Comparison of ENCODE assay signal across 29 cellular contexts in the genomic region with DNA sequence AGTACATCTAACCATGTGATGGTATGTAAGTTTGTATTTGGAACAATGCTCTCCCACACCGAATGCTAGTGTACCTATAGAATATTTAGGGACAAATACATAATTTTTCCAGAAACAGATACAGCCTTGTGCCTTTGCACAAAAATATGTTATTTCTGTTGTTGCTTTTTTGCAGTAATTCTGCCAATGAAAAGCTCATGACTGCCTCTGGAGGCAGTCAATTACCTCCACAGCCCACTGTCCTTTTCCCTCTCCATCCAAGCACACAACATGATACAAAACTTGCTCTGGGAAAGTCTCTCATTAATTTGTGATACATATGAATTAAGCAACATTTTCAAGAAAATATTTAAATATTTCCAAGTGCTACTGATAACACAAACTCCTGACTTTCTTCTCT. TPM values are rescaled to one million over a fixed set of nuclear protein-coding genes. Genes with fewer than 3 reads are reported as not detected.
DNase-seq lines count a peak whose midpoint lies in the region; ATAC-seq, FAIRE-seq and TF ChIP-seq lines count a peak whose summit lies in the region.
"Had no signal": no experiment of that assay in that cellular context is flagged by ENCODE, and none has a peak within 500 bp of the region (broad histone marks: within the 10 kb centered on the region; RNA-seq: fewer than 3 reads in every experiment).

No MANE protein-coding gene starts in this region.

- peak; percentile 9 for TF ChIP-seq CTCF in DND-41 (IDR thresholded peaks at IDR 0.05; ENCODE audit: borderline replicate concordance, extremely low read depth, low read length, poor library complexity, severe bottlenecking)
- TF ChIP-seq CTCF in OCI-LY7 (conservative IDR thresholded peaks at IDR 0.05; ENCODE audit: low read length): 0 out of 2 replicates have a peak, but pooled peaks have one; percentile 29
- TF ChIP-seq CTCF in K562 (IDR thresholded peaks at IDR 0.05 in 2 of 3, conservative IDR thresholded peaks at IDR 0.05 in 1 of 3; ENCODE audit: insufficient read depth in 2 of 3, low read depth in 1 of 3, low read length in 3 of 3): peak; percentile 5 to 23 (median 16); a peak in 2 of 6 replicates
- no peak for TF ChIP-seq CTCF in WERI-Rb-1 (IDR thresholded peaks at IDR 0.05; ENCODE audit: low read depth, low read length)

- no peak overlapping the region for H3K18ac ChIP-seq in mesendoderm (ENCODE audit: low read length)

- POLR2A ChIA-PET in OCI-LY7 (lab: Charles Lee) (no interaction called here), K562 (lab: Yijun Ruan, JAX) (interaction anchor here (1.3 kb wide), 1 partner anchor 9 kb away, joined by 3 read pairs; no protein-coding TSS in a partner anchor)

- H2BK120ac ChIP-seq in mesendoderm (ENCODE audit: low read depth, low read length): no peak overlapping the region

- ATAC-seq in DND-41 (ENCODE audit: insufficient read depth, low read depth): no peak
- no peak for ATAC-seq in K562
- ATAC-seq in GM18502 (IDR thresholded peaks at IDR 0.05; ENCODE audit: poor library complexity, unreplicated experiment): no peak
- ATAC-seq: HepG2 had no signal

- no peak for TF ChIP-seq EP300 in K562 (IDR thresholded peaks at IDR 0.05; ENCODE audit: low read length)

- WGBS in K562 (ENCODE audit: insufficient coverage, low coverage, missing lambda C conversion rate): 71% methylated on average over 1 of the region's 1 CpG
- no CpG with 5 or more reads among the region's 1 CpG for WGBS in mesendoderm (ENCODE audit: extremely low coverage, insufficient coverage, low lambda C conversion rate)

- H3K9me2 ChIP-seq in OCI-LY7 (ENCODE audit: insufficient read depth, low read length): no peaks in the 10 kb centered on the region

- H3K27me3 ChIP-seq in DND-41 (ENCODE audit: insufficient read depth, low read length, poor library complexity): peaks cover 6% of the 10 kb centered on the region
- H3K27me3 ChIP-seq in K562 (ENCODE audit: control insufficient read depth in 2 of 2, insufficient read depth in 2 of 2, low read length in 2 of 2): no peaks in the 10 kb centered on the region
- H3K27me3 ChIP-seq in mesendoderm (ENCODE audit: insufficient read depth, low read length, poor library complexity): no peaks in the 10 kb centered on the region
- peaks cover 55% of the 10 kb centered on the region for H3K27me3 ChIP-seq in WERI-Rb-1 (ENCODE audit: insufficient read depth, low read depth, severe bottlenecking)
- H3K27me3 ChIP-seq: BLaER1, Peyer's patch had no signal

- H3K4me3 ChIP-seq in DND-41 (ENCODE audit: low read depth in 1 of 2, low read length in 2 of 2) (no peak overlapping the region), OCI-LY7 (ENCODE audit: low read depth, low read length, poor library complexity, severe bottlenecking) (no peak overlapping the region), K562 (no peak overlapping the region), mesendoderm (ENCODE audit: low read length) (no peak overlapping the region), WERI-Rb-1 (ENCODE audit: low read depth, low read length) (no peak overlapping the region)
- H3K4me3 ChIP-seq: BLaER1, Peyer's patch, SK-N-MC had no signal

- H3K4me1 ChIP-seq in DND-41 (ENCODE audit: insufficient read depth, low read length): no peaks in the 10 kb centered on the region
- no peaks in the 10 kb centered on the region for H3K4me1 ChIP-seq in OCI-LY7 (ENCODE audit: insufficient read depth, low read length, poor library complexity, severe bottlenecking)
- H3K4me1 ChIP-seq in K562 (replicated peaks in 1 of 2; ENCODE audit: control insufficient read depth in 2 of 2, insufficient read depth in 2 of 2, low read length in 2 of 2): no peaks in the 10 kb centered on the region; a peak in 1 of 5 replicates
- H3K4me1 ChIP-seq in mesendoderm (ENCODE audit: control insufficient read depth, low read depth, low read length): no peaks in the 10 kb centered on the region
- H3K4me1 ChIP-seq: BLaER1, Peyer's patch had no signal

- DNase-seq in DND-41: no peak
- DNase-seq in OCI-LY7 (ENCODE audit: low spot score): no peak
- no peak for DNase-seq in K562 (ENCODE audit: extremely low read depth in 1 of 4, low spot score in 3 of 4)
- DNase-seq in mesendoderm: peak; percentile 11
- no peak for DNase-seq in GDM1 (lab: John Stamatoyannopoulos, UW)
- DNase-seq in WERI-Rb-1: no peak
- DNase-seq: CD4-positive, alpha-beta T cell; H7; HFFc6; Kasumi-1; NCI-H1105; NCI-H1436 treated with DMSO at 0.1 percent for 48 hours; NCI-H187 treated with DMSO at 0.1 percent for 48 hours; NCI-H446; NCI-H524 treated with DMSO at 0.1 percent for 48 hours; NCI-H82; Peyer's patch; SHP77 treated with DMSO at 0.1 percent for 48 hours; SW 1271 had no signal

- no peak overlapping the region for H3K4me2 ChIP-seq in DND-41 (ENCODE audit: insufficient read depth, low read length)
- no peak overlapping the region for H3K4me2 ChIP-seq in OCI-LY7 (ENCODE audit: low read length)
- H3K4me2 ChIP-seq in K562 (ENCODE audit: insufficient read depth, low read length): no peak overlapping the region
- no peak overlapping the region for H3K4me2 ChIP-seq in mesendoderm (ENCODE audit: low read length)
- H3K4me2 ChIP-seq: BLaER1 had no signal

- CTCF ChIA-PET in OCI-LY7 (lab: Charles Lee; ENCODE audit: unreplicated experiment): no interaction called here
- CTCF ChIA-PET in K562 (lab: Yijun Ruan, JAX; ENCODE audit: low intra/inter-chr PET ratio): no interaction called here

- no peak overlapping the region for H4K8ac ChIP-seq in mesendoderm (ENCODE audit: low read depth, low read length)

- H2AK5ac ChIP-seq in mesendoderm (ENCODE audit: low read length): no peak overlapping the region

- no peaks in the 10 kb centered on the region for H3K36me3 ChIP-seq in DND-41 (ENCODE audit: insufficient read depth, low read length)
- no peaks in the 10 kb centered on the region for H3K36me3 ChIP-seq in OCI-LY7 (ENCODE audit: insufficient read depth, low read length)
- H3K36me3 ChIP-seq in K562 (ENCODE audit: control insufficient read depth, insufficient read depth, low read length): peaks cover 95% of the 10 kb centered on the region
- H3K36me3 ChIP-seq in mesendoderm (ENCODE audit: control insufficient read depth, insufficient read depth, low read length): no peaks in the 10 kb centered on the region
- H3K36me3 ChIP-seq in WERI-Rb-1: no peaks in the 10 kb centered on the region
- H3K36me3 ChIP-seq: BLaER1, Peyer's patch had no signal

- H3K79me1 ChIP-seq in mesendoderm (ENCODE audit: low read length): no peaks in the 10 kb centered on the region

- BruUV-seq in OCI-LY7 (replicated peaks; lab: Mats Ljungman, UMichigan) (no TSS peak), K562 (replicated peaks; lab: Mats Ljungman, UMichigan) (no TSS peak)

- in situ Hi-C loops in K562 (cut with MboI): no loop called here

- H3K9me3 ChIP-seq in DND-41 (ENCODE audit: insufficient read depth, low read length, severe bottlenecking): no peaks in the 10 kb centered on the region
- H3K9me3 ChIP-seq in OCI-LY7 (ENCODE audit: low read length): no peaks in the 10 kb centered on the region
- H3K9me3 ChIP-seq in K562 (replicated peaks; ENCODE audit: control insufficient read depth, insufficient read depth, low read depth, low read length): no peaks in the 10 kb centered on the region
- H3K9me3 ChIP-seq in WERI-Rb-1 (ENCODE audit: severe bottlenecking): peaks cover 3% of the 10 kb centered on the region
- H3K9me3 ChIP-seq: BLaER1, Peyer's patch had no signal

- no peak overlapping the region for H3K27ac ChIP-seq in DND-41 (ENCODE audit: low read length)
- no peak overlapping the region for H3K27ac ChIP-seq in OCI-LY7 (ENCODE audit: low read depth, low read length, poor library complexity, severe bottlenecking)
- no peak overlapping the region for H3K27ac ChIP-seq in K562 (ENCODE audit: extremely low read depth, low read depth, low read length)
- no peak overlapping the region for H3K27ac ChIP-seq in mesendoderm (ENCODE audit: low read depth, low read length)
- H3K27ac ChIP-seq in WERI-Rb-1: no peak overlapping the region
- H3K27ac ChIP-seq: BLaER1, Peyer's patch, SK-N-MC had no signal

- H2BK15ac ChIP-seq in mesendoderm (replicated peaks; ENCODE audit: low read depth): no peak overlapping the region

- FAIRE-seq in K562 (lab: Jason Lieb, UNC): no peak
- FAIRE-seq: D721Med, GM18507, HepG2 had no signal

- no peak overlapping the region for H3K4ac ChIP-seq in mesendoderm (ENCODE audit: low read depth, low read length)

- no peak overlapping the region for H3K23ac ChIP-seq in mesendoderm (ENCODE audit: low read length)

- peak in 1 of 2 experiments; percentile 2; a peak in 1 of 4 replicates for TF ChIP-seq RAD21 in K562 (CRISPR knock-in tag; conservative IDR thresholded peaks at IDR 0.05 in 1 of 2, IDR thresholded peaks at IDR 0.05 in 1 of 2)

- H3K56ac ChIP-seq in mesendoderm (ENCODE audit: low read length): no peak overlapping the region

- H3K79me2 ChIP-seq in DND-41 (ENCODE audit: insufficient read depth, low read length) (no peaks in the 10 kb centered on the region), OCI-LY7 (ENCODE audit: insufficient read depth, low read depth, low read length) (no peaks in the 10 kb centered on the region), K562 (ENCODE audit: control insufficient read depth, insufficient read depth, low read length) (peaks cover 94% of the 10 kb centered on the region), mesendoderm (ENCODE audit: control insufficient read depth, insufficient read depth, low read length) (no peaks in the 10 kb centered on the region)

- H3K9ac ChIP-seq in DND-41 (ENCODE audit: low read depth, low read length) (no peak overlapping the region), K562 (ENCODE audit: insufficient read depth in 1 of 2, low read depth in 2 of 2, low read length in 2 of 2) (no peak overlapping the region), mesendoderm (ENCODE audit: low read length) (no peak overlapping the region)
- H3K9ac ChIP-seq: BLaER1 had no signal

- intact Hi-C loops in OCI-LY7 (cut with micrococcal nuclease; ENCODE audit: unreplicated experiment): no loop called here
- intact Hi-C loops in K562 (cut with micrococcal nuclease): no loop called here

- no peak overlapping the region for H2BK5ac ChIP-seq in mesendoderm (ENCODE audit: low read length)

- H4K20me1 ChIP-seq in DND-41 (ENCODE audit: insufficient read depth, low read length) (no peaks in the 10 kb centered on the region), OCI-LY7 (ENCODE audit: insufficient read depth, low read length) (no peaks in the 10 kb centered on the region), K562 (replicated peaks; ENCODE audit: control insufficient read depth, insufficient read depth, low read length) (peaks cover 4% of the 10 kb centered on the region)
- H4K20me1 ChIP-seq: BLaER1 had no signal

- no peak overlapping the region for H4K5ac ChIP-seq in mesendoderm (ENCODE audit: low read length)

- H2AFZ ChIP-seq in DND-41 (ENCODE audit: low read depth, low read length) (no peak overlapping the region), OCI-LY7 (ENCODE audit: low read length) (no peak overlapping the region), K562 (ENCODE audit: low read depth, low read length) (no peak overlapping the region)

- no peak for TF ChIP-seq POLR2A in K562 (conservative IDR thresholded peaks at IDR 0.05)

- no peaks in the 10 kb centered on the region for H3K9me1 ChIP-seq in K562 (ENCODE audit: control insufficient read depth, insufficient read depth, low read length)

RNA-seq across cellular contexts. Expression of gene OR51I2, which starts 3.6 kb away (rescaled TPM):
- total RNA-seq in OCI-LY7 (2014; rRNA removed; shearing (Covaris generic)): not detected in 2 replicates
- total RNA-seq in OCI-LY7 (2022) (not detected in 2 replicates), K562 (2014; rRNA removed) (not detected in 2 replicates), K562 (2014; rRNA removed; fragmentation: Illumina TruSeq; extraction: Trizol) (not detected in 2 replicates), K562 (2015; rRNA removed; fragmentation: Illumina TruSeq; extraction: Trizol) (not detected in 2 replicates), K562 (2021) (not detected in 2 replicates)
- total RNA-seq in K562 (2011; cell fraction: chromatin; rRNA removed; ENCODE audit: low replicate concordance): 0.21 and 0.77 TPM in 2 replicates
- total RNA-seq in K562 (2011; cell fraction: nucleolus; rRNA removed): not detected in 2 replicates
- 0.37 and 0.69 TPM in 2 replicates for total RNA-seq in K562 (2011; cell fraction: nucleoplasm; rRNA removed)
- polyA plus RNA-seq in K562 (2011; rRNA removed) (not detected in 2 replicates), K562 (2014; fragmentation: Illumina TruSeq; extraction: Trizol) (not detected in 2 replicates), K562 (2014; fragmentation: Nextera tagmentation; extraction: Ambion mirVana) (under 1 TPM; 0.06 to 0.61 TPM), K562 (2014; rRNA removed) (0.07 TPM in 1 of 2 replicates, not detected in the other)
- not detected in 2 replicates for polyA plus RNA-seq in K562 (2011; cell fraction: cytosol; rRNA removed)
- polyA plus RNA-seq in K562 (2011; cell fraction: nucleus; rRNA removed): not detected in 2 replicates
- 0.22 and 0.44 TPM in 2 replicates for polyA plus RNA-seq in K562 (2012)
- polyA minus RNA-seq in K562 (2011; rRNA and poly(A)+ RNA removed): 0.24 TPM in 1 of 2 replicates, not detected in the other
- not detected in 2 replicates for polyA minus RNA-seq in K562 (2011; cell fraction: cytosol; rRNA and poly(A)+ RNA removed)
- 0.13 and 0.22 TPM in 2 replicates for polyA minus RNA-seq in K562 (2011; cell fraction: nucleus; rRNA and poly(A)+ RNA removed)
- not detected for polyA plus RNA-seq in mesendoderm (2013, experiment 1 of 2)
- polyA plus RNA-seq in mesendoderm (2013, experiment 2 of 2): not detected
- total RNA-seq: A172; CD4-positive, alpha-beta T cell; H7; HepG2; HFFc6; M059J; Peyer's patch had no signal
- polyA plus RNA-seq: AG04450, HepG2 had no signal

RNA-seq across cellular contexts. Expression of gene OR51I1, which starts 11.4 kb away (rescaled TPM):
- not detected in 2 replicates for total RNA-seq in OCI-LY7 (2014; rRNA removed; shearing (Covaris generic))
- not detected in 2 replicates for total RNA-seq in OCI-LY7 (2022)
- total RNA-seq in K562 (2011; cell fraction: chromatin; rRNA removed; ENCODE audit: low replicate concordance): 151 and 336 TPM in 2 replicates
- total RNA-seq in K562 (2011; cell fraction: nucleolus; rRNA removed): 55.7 and 118 TPM in 2 replicates
- total RNA-seq in K562 (2011; cell fraction: nucleoplasm; rRNA removed): 327 and 596 TPM in 2 replicates
- total RNA-seq in K562 (2014; rRNA removed): 5.2 and 5.8 TPM in 2 replicates
- total RNA-seq in K562 (2014; rRNA removed; fragmentation: Illumina TruSeq; extraction: Trizol): 11.0 and 16.5 TPM in 2 replicates
- total RNA-seq in K562 (2015; rRNA removed; fragmentation: Illumina TruSeq; extraction: Trizol): 8.2 and 8.9 TPM in 2 replicates
- total RNA-seq in K562 (2021): 6.6 and 7.2 TPM in 2 replicates
- 2.8 and 5.7 TPM in 2 replicates for polyA plus RNA-seq in K562 (2011; rRNA removed)
- polyA plus RNA-seq in K562 (2011; cell fraction: cytosol; rRNA removed): 1.4 and 2.2 TPM in 2 replicates
- polyA plus RNA-seq in K562 (2011; cell fraction: nucleus; rRNA removed): 44.8 and 45.8 TPM in 2 replicates
- polyA plus RNA-seq in K562 (2012): 0.53 and 1.0 TPM in 2 replicates
- polyA plus RNA-seq in K562 (2014; fragmentation: Illumina TruSeq; extraction: Trizol): 2.6 TPM in 2 replicates
- 1 to 10 TPM in 1 of 2 experiments, under 1 TPM in 1; 0.42 to 1.4 TPM for polyA plus RNA-seq in K562 (2014; fragmentation: Nextera tagmentation; extraction: Ambion mirVana)
- 1.8 and 1.9 TPM in 2 replicates for polyA plus RNA-seq in K562 (2014; rRNA removed)
- 168 and 311 TPM in 2 replicates for polyA minus RNA-seq in K562 (2011; rRNA and poly(A)+ RNA removed)
- polyA minus RNA-seq in K562 (2011; cell fraction: cytosol; rRNA and poly(A)+ RNA removed): 4.9 and 6.2 TPM in 2 replicates
- polyA minus RNA-seq in K562 (2011; cell fraction: nucleus; rRNA and poly(A)+ RNA removed): 284 and 414 TPM in 2 replicates
- polyA plus RNA-seq in mesendoderm (2013, experiment 1 of 2): not detected
- polyA plus RNA-seq in mesendoderm (2013, experiment 2 of 2): not detected
- total RNA-seq: A172; CD4-positive, alpha-beta T cell; H7; HepG2; HFFc6; M059J; Peyer's patch had no signal
- polyA plus RNA-seq: AG04450 had no signal

RNA-seq across cellular contexts. Expression of gene OR51Q1, which starts 30.8 kb away (rescaled TPM):
- not detected in 2 replicates for total RNA-seq in OCI-LY7 (2014; rRNA removed; shearing (Covaris generic))
- not detected in 2 replicates for total RNA-seq in OCI-LY7 (2022)
- 0.76 and 1.2 TPM in 2 replicates for total RNA-seq in K562 (2011; cell fraction: chromatin; rRNA removed; ENCODE audit: low replicate concordance)
- total RNA-seq in K562 (2011; cell fraction: nucleolus; rRNA removed): 0.33 and 0.66 TPM in 2 replicates
- total RNA-seq in K562 (2011; cell fraction: nucleoplasm; rRNA removed): 0.73 and 0.76 TPM in 2 replicates
- total RNA-seq in K562 (2014; rRNA removed): 0.16 TPM in 1 of 2 replicates, not detected in the other
- total RNA-seq in K562 (2014; rRNA removed; fragmentation: Illumina TruSeq; extraction: Trizol): not detected in 2 replicates
- total RNA-seq in K562 (2015; rRNA removed; fragmentation: Illumina TruSeq; extraction: Trizol): not detected in 2 replicates
- total RNA-seq in K562 (2021): not detected in 2 replicates
- not detected in 2 replicates for polyA plus RNA-seq in K562 (2011; rRNA removed)
- polyA plus RNA-seq in K562 (2011; cell fraction: cytosol; rRNA removed): not detected in 2 replicates
- not detected in 2 replicates for polyA plus RNA-seq in K562 (2011; cell fraction: nucleus; rRNA removed)
- 0.13 TPM in 1 of 2 replicates, not detected in the other for polyA plus RNA-seq in K562 (2012)
- not detected in 2 replicates for polyA plus RNA-seq in K562 (2014; fragmentation: Illumina TruSeq; extraction: Trizol)
- under 1 TPM in 1 of 2 experiments, not detected in 1; 0.69 TPM for polyA plus RNA-seq in K562 (2014; fragmentation: Nextera tagmentation; extraction: Ambion mirVana)
- polyA plus RNA-seq in K562 (2014; rRNA removed): not detected in 2 replicates
- not detected in 2 replicates for polyA minus RNA-seq in K562 (2011; rRNA and poly(A)+ RNA removed)
- not detected in 2 replicates for polyA minus RNA-seq in K562 (2011; cell fraction: cytosol; rRNA and poly(A)+ RNA removed)
- polyA minus RNA-seq in K562 (2011; cell fraction: nucleus; rRNA and poly(A)+ RNA removed): 1.1 and 1.6 TPM in 2 replicates
- polyA plus RNA-seq in mesendoderm (2013, experiment 1 of 2): not detected
- polyA plus RNA-seq in mesendoderm (2013, experiment 2 of 2): 0.04 TPM
- total RNA-seq: A172; CD4-positive, alpha-beta T cell; H7; HepG2; HFFc6; HT1080; M059J; Peyer's patch had no signal
- polyA plus RNA-seq: AG04450, HepG2 had no signal

RNA-seq across cellular contexts. Expression of gene OR52D1, which starts 35.8 kb away (rescaled TPM):
- total RNA-seq in OCI-LY7 (2014; rRNA removed; shearing (Covaris generic)): not detected in 2 replicates
- not detected in 2 replicates for total RNA-seq in OCI-LY7 (2022)
- total RNA-seq in K562 (2011; cell fraction: chromatin; rRNA removed; ENCODE audit: low replicate concordance): 1.1 and 3.1 TPM in 2 replicates
- total RNA-seq in K562 (2011; cell fraction: nucleolus; rRNA removed): 1.2 and 1.8 TPM in 2 replicates
- total RNA-seq in K562 (2011; cell fraction: nucleoplasm; rRNA removed): 1.5 and 4.6 TPM in 2 replicates
- 0.12 and 0.14 TPM in 2 replicates for total RNA-seq in K562 (2014; rRNA removed)
- total RNA-seq in K562 (2014; rRNA removed; fragmentation: Illumina TruSeq; extraction: Trizol): not detected in 2 replicates
- not detected in 2 replicates for total RNA-seq in K562 (2015; rRNA removed; fragmentation: Illumina TruSeq; extraction: Trizol)
- total RNA-seq in K562 (2021): not detected in 2 replicates
- not detected in 2 replicates for polyA plus RNA-seq in K562 (2011; rRNA removed)
- not detected in 2 replicates for polyA plus RNA-seq in K562 (2011; cell fraction: cytosol; rRNA removed)
- not detected in 2 replicates for polyA plus RNA-seq in K562 (2011; cell fraction: nucleus; rRNA removed)
- 0.87 and 2.4 TPM in 2 replicates for polyA plus RNA-seq in K562 (2012)
- not detected in 2 replicates for polyA plus RNA-seq in K562 (2014; fragmentation: Illumina TruSeq; extraction: Trizol)
- polyA plus RNA-seq in K562 (2014; fragmentation: Nextera tagmentation; extraction: Ambion mirVana): 1 to 10 TPM in 1 of 2 experiments, under 1 TPM in 1; 0.97 to 1.3 TPM
- not detected in 2 replicates for polyA plus RNA-seq in K562 (2014; rRNA removed)
- 0.46 and 0.84 TPM in 2 replicates for polyA minus RNA-seq in K562 (2011; rRNA and poly(A)+ RNA removed)
- not detected in 2 replicates for polyA minus RNA-seq in K562 (2011; cell fraction: cytosol; rRNA and poly(A)+ RNA removed)
- 3.2 and 4.2 TPM in 2 replicates for polyA minus RNA-seq in K562 (2011; cell fraction: nucleus; rRNA and poly(A)+ RNA removed)
- not detected for polyA plus RNA-seq in mesendoderm (2013, experiment 1 of 2)
- polyA plus RNA-seq in mesendoderm (2013, experiment 2 of 2): not detected
- total RNA-seq: A172; CD4-positive, alpha-beta T cell; H7; HepG2; HFFc6; HT1080; M059J; Peyer's patch had no signal
- polyA plus RNA-seq: AG04450, HepG2 had no signal

RNA-seq across cellular contexts. Expression of gene UBQLN3, which starts 57.0 kb away (rescaled TPM):
- not detected in 2 replicates for total RNA-seq in OCI-LY7 (2014; rRNA removed; shearing (Covaris generic))
- total RNA-seq in OCI-LY7 (2022) (not detected in 2 replicates), K562 (2014; rRNA removed) (0.27 TPM in 1 of 2 replicates, not detected in the other), K562 (2014; rRNA removed; fragmentation: Illumina TruSeq; extraction: Trizol) (not detected in 2 replicates), K562 (2015; rRNA removed; fragmentation: Illumina TruSeq; extraction: Trizol) (not detected in 2 replicates), K562 (2021) (0.07 TPM in 1 of 2 replicates, not detected in the other)
- 0.12 and 0.33 TPM in 2 replicates for total RNA-seq in K562 (2011; cell fraction: chromatin; rRNA removed; ENCODE audit: low replicate concordance)
- not detected in 2 replicates for total RNA-seq in K562 (2011; cell fraction: nucleolus; rRNA removed)
- not detected in 2 replicates for total RNA-seq in K562 (2011; cell fraction: nucleoplasm; rRNA removed)
- polyA plus RNA-seq in K562 (2011; rRNA removed) (0.05 TPM in 1 of 2 replicates, not detected in the other), K562 (2014; fragmentation: Illumina TruSeq; extraction: Trizol) (not detected in 2 replicates), K562 (2014; fragmentation: Nextera tagmentation; extraction: Ambion mirVana) (under 1 TPM in 1 of 2 experiments, not detected in 1; 0.01 TPM), K562 (2014; rRNA removed) (not detected in 2 replicates)
- polyA plus RNA-seq in K562 (2011; cell fraction: cytosol; rRNA removed): not detected in 2 replicates
- 0.06 and 0.21 TPM in 2 replicates for polyA plus RNA-seq in K562 (2011; cell fraction: nucleus; rRNA removed)
- polyA plus RNA-seq in K562 (2012): not detected in 2 replicates
- 0.11 TPM in 1 of 2 replicates, not detected in the other for polyA minus RNA-seq in K562 (2011; rRNA and poly(A)+ RNA removed)
- polyA minus RNA-seq in K562 (2011; cell fraction: cytosol; rRNA and poly(A)+ RNA removed): not detected in 2 replicates
- 0.13 and 0.22 TPM in 2 replicates for polyA minus RNA-seq in K562 (2011; cell fraction: nucleus; rRNA and poly(A)+ RNA removed)
- polyA plus RNA-seq in mesendoderm (2013, experiment 1 of 2): not detected
- polyA plus RNA-seq in mesendoderm (2013, experiment 2 of 2): not detected
- total RNA-seq: A172, H7, HepG2, HFFc6, HT1080, M059J had no signal
- polyA plus RNA-seq: AG04450 had no signal

Comparison
In these comparisons a context has a peak if more than half of its experiments do, and no peak if none do; other contexts are left out.
1. RNA of gene OR51I1, which starts 11.4 kb away (total RNA-seq): 5.2 to 596 TPM in K562; not detected in OCI-LY7; every median in the first group is over 4 times any median in the second.